In the genomic region with DNA sequence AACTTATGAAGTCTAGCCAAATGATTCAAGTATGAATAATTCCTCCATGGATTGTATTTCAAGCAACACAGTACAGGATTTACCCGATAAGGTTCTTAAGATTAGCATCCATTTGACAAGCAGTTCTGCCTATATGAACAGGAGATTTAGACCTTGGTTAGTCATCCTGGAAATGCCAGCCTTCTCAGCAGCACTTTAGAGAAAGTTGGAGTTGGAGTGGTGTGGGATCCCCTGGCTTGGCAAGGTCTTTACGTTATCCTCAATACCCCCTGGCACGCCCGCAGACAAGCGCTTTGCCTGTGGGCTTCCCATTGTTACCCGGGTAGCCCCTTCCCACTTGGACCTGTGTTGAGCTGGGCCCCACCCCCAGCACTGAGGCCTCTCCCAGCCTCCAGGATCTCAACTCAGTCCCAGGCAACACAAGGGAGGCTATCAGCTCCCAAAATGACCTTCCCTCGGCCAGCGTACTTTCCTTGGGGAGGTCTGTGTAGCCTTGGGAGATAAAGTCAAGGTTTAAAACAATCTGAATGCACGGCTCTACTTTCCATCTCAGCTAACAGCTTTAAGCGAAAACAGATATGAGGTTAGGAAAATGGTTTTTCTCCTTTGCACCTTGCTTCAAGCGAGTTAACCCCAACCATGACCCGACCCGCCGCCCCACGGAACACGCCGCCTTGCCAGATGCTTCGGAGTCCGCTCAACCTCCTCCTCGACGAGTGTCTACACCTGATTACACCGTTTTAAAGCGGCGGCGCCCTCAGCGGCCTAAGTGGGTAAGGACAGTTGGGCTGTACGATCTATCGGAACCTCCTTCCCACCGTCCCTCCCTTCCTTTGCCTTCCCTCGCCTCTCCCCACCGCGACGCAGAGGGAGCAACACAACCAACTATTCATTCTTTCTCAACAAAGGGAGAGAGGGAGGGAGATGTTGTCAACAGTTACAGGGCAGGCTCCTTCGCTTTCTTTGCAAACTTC, we compare ENCODE assay signal across 8 cellular contexts. TPM values are rescaled to one million over a fixed set of nuclear protein-coding genes. Genes with fewer than 3 reads are reported as not detected.
DNase-seq lines count a peak whose midpoint lies in the region; ATAC-seq, FAIRE-seq and TF ChIP-seq lines count a peak whose summit lies in the region.

No MANE protein-coding gene starts in this region.

- intact Hi-C loops in A673 (cut with micrococcal nuclease; ENCODE audit: unreplicated experiment), result no loop called here

- CTCF ChIA-PET in A673 (lab: Charles Lee), result no interaction called here

- H3K36me3 ChIP-seq in A673 (ENCODE audit: insufficient read depth, low read length, poor library complexity, severe bottlenecking), result no peaks in the 10 kb centered on the region

- H3K4me3 ChIP-seq in A673 (ENCODE audit: low read depth, low read length, poor library complexity, severe bottlenecking), result peak overlapping the region; percentile 57
- peak overlapping the region; percentile 91 for H3K4me3 ChIP-seq in fibroblast of pulmonary artery (replicated peaks; ENCODE audit: low read depth, low read length)

- peak; percentile 68 for ATAC-seq in HG02759 (IDR thresholded peaks at IDR 0.05; ENCODE audit: unreplicated experiment)

- TF ChIP-seq CTCF in A673 (conservative IDR thresholded peaks at IDR 0.05; ENCODE audit: low read depth, low read length) (peak; percentile 39; the same call in 1 of the 2 replicates), fibroblast of pulmonary artery (IDR thresholded peaks at IDR 0.05; ENCODE audit: low read length, missing control alignments) (peak; percentile 63)

- no peaks in the 10 kb centered on the region for H3K4me1 ChIP-seq in A673 (ENCODE audit: insufficient read depth, low read length, poor library complexity, severe bottlenecking)

- H3K27me3 ChIP-seq in A673 (replicated peaks; ENCODE audit: insufficient read depth, low read depth, low read length, poor library complexity), result peaks cover 25% of the 10 kb centered on the region

- POLR2A ChIA-PET in A673 (lab: Charles Lee; ENCODE audit: low non-redundant PET), result interaction anchor here (0.6 kb wide), 1 partner anchor 203 kb away, joined by 18 read pairs; no protein-coding TSS in a partner anchor

- FAIRE-seq in GM12891 (lab: Jason Lieb, UNC), result peak; percentile 87

- no peak for TF ChIP-seq POLR2A in GM12891 (IDR thresholded peaks at IDR 0.05; ENCODE audit: low read depth, low read length)

- no TSS peak for BruUV-seq in A673 (replicated peaks; lab: Mats Ljungman, UMichigan)

- H3K27ac ChIP-seq in A673 (ENCODE audit: low read depth, low read length, poor library complexity, severe bottlenecking) (no peak overlapping the region), temporal lobe (ENCODE audit: low read depth, low read length) (peak overlapping the region; percentile 30)

- DNase-seq in A673 (ENCODE audit: low spot score) (peak; percentile 45), GM12891 (ENCODE audit: insufficient read length, low spot score) (peak; percentile 72), NCI-H446 (lab: John Stamatoyannopoulos, UW) (peak; percentile 75 to 83), fibroblast of pulmonary artery (ENCODE audit: low read depth) (peak; percentile 94), myocyte (ENCODE audit: low read depth) (peak; percentile 93)
- peak; percentile 75 to 76 for DNase-seq in activated T-cell treated with anti-CD3 and anti-CD28 coated beads, Interleukin-2, amount 50 U/mL, for 48 hours

- H3K9me3 ChIP-seq in A673 (ENCODE audit: low read depth, low read length, poor library complexity, severe bottlenecking), result no peaks in the 10 kb centered on the region

TF ChIP-seq in GM12891, 5 proteins besides CTCF, POLR2A, EP300 and RAD21:
- no peak for TF ChIP-seq POU2F2 (IDR thresholded peaks at IDR 0.05; ENCODE audit: low read depth, low read length)

RNA-seq across cellular contexts. Expression of gene BCAR3, which starts 1.2 kb away (rescaled TPM):
- 0.90 and 2.4 TPM in 2 replicates for total RNA-seq in A673 (2021)
- polyA plus RNA-seq in GM12891 (2012; ENCODE audit: low read depth, missing spikeins), result 2.4 TPM
- total RNA-seq in myocyte, result 46.6 and 59.6 TPM in 2 replicates
- 34.0 TPM for polyA plus RNA-seq in myocyte (2012)
- total RNA-seq in temporal lobe, result 4.2 TPM
